Comparison of ENCODE assay signal across 23 cellular contexts in genomic region chr2:204877691-204878090, GRCh38.
"Had no signal": no experiment of that assay in that cellular context is flagged by ENCODE, and none has a peak within 500 bp of the region (broad histone marks: within the 10 kb centered on the region; RNA-seq: fewer than 3 reads in every experiment).

No MANE protein-coding gene starts in this region.

- H3K27ac ChIP-seq: epithelial cell of prostate, gastrocnemius medialis, lower lobe of right lung, ovary, psoas muscle, sigmoid colon, stomach, tibial artery had no signal

- H3K36me3 ChIP-seq: gastrocnemius medialis, lower lobe of right lung, ovary, sigmoid colon, stomach, tibial artery had no signal

- H3K27me3 Mint-ChIP-seq: type B pancreatic cell had no signal

- DNase-seq: effector CD8-positive, alpha-beta T cell; endodermal cell; foreskin fibroblast; gastrocnemius medialis; head of caudate nucleus; left ventricle myocardium superior; lower lobe of right lung; natural killer cell; occipital lobe; ovary; posterior cingulate gyrus; psoas muscle; right cardiac atrium; sigmoid colon; stimulated activated CD4-positive, alpha-beta T cell treated with anti-CD3 and anti-CD28 coated beads, Interleukin-2, amount 100 ng/mL, for 24 hours; stimulated activated CD4-positive, alpha-beta T cell treated with anti-CD3 and anti-CD28 coated beads, Interleukin-4, amount 100 ng/mL, for 24 hours; stimulated activated naive CD4-positive, alpha-beta T cell treated with Interleukin-2 at 50 U/mL for 16 hours; stomach; tibial artery had no signal

- H3K27me3 ChIP-seq: gastrocnemius medialis, ovary, sigmoid colon, stomach, tibial artery had no signal

- H3K9me3 Mint-ChIP-seq: endodermal cell; natural killer cell; stimulated activated effector memory CD8-positive, alpha-beta T cell treated with anti-CD3 and anti-CD28 coated beads, Interleukin-12 subunit alpha, Interleukin-12 subunit beta, amount 100 ng/mL, for 72 hours; type B pancreatic cell had no signal

- H3K9me3 ChIP-seq: gastrocnemius medialis, lower lobe of right lung, ovary, psoas muscle, sigmoid colon, stomach, tibial artery had no signal

- H3K4me1 ChIP-seq: gastrocnemius medialis, lower lobe of right lung, psoas muscle, tibial artery had no signal

- H3K4me3 Mint-ChIP-seq: endodermal cell; natural killer cell; stimulated activated effector memory CD8-positive, alpha-beta T cell treated with anti-CD3 and anti-CD28 coated beads, Interleukin-12 subunit alpha, Interleukin-12 subunit beta, amount 100 ng/mL, for 72 hours; type B pancreatic cell had no signal

- ATAC-seq: esophagus mucosa; gastrocnemius medialis; left ventricle myocardium superior; lower lobe of right lung; natural killer cell; psoas muscle; right cardiac atrium; stimulated activated effector memory CD8-positive, alpha-beta T cell treated with anti-CD3 and anti-CD28 coated beads, Interleukin-12 subunit alpha, Interleukin-12 subunit beta, amount 100 ng/mL, for 72 hours had no signal

- H3K27ac Mint-ChIP-seq: endodermal cell; natural killer cell; stimulated activated effector memory CD8-positive, alpha-beta T cell treated with anti-CD3 and anti-CD28 coated beads, Interleukin-12 subunit alpha, Interleukin-12 subunit beta, amount 100 ng/mL, for 72 hours; type B pancreatic cell had no signal

- H3K36me3 Mint-ChIP-seq: natural killer cell; stimulated activated effector memory CD8-positive, alpha-beta T cell treated with anti-CD3 and anti-CD28 coated beads, Interleukin-12 subunit alpha, Interleukin-12 subunit beta, amount 100 ng/mL, for 72 hours; type B pancreatic cell had no signal

- H3K4me3 ChIP-seq: gastrocnemius medialis, lower lobe of right lung, ovary, psoas muscle, sigmoid colon, stomach, tibial artery had no signal
